Comparison of ENCODE assay signal across 15 cellular contexts in the genomic region with DNA sequence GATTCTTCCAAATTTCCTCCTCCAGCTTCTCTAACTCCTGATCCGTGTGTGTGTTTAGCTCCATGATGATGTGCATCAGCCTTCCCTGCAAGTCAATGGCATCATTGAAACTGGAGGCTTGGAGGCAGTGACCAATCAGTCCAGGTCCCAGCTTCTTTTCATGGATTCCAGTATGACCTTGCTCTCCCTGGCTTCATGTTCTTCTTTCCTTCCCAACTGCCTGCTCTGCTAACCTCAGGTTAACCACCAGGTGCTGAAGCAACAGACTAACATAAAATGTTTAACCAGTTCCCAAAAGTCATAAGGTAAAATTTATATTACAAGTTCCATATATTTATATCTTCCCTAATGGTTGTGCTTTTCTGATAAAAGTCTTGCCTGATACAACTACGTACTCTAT.
DNase-seq lines count a peak whose midpoint lies in the region; ATAC-seq and TF ChIP-seq lines count a peak whose summit lies in the region.
"Had no signal": no experiment of that assay in that cellular context is flagged by ENCODE, and none has a peak within 500 bp of the region (broad histone marks: within the 10 kb centered on the region; RNA-seq: fewer than 3 reads in every experiment).

No MANE protein-coding gene starts in this region.

- H3K4me2 ChIP-seq in H9 (ENCODE audit: insufficient read depth, insufficient read length, low read length) = no peak overlapping the region
- no peak overlapping the region for H3K4me2 ChIP-seq in mesendoderm (ENCODE audit: low read length)

- H3K79me1 ChIP-seq in H9 (ENCODE audit: insufficient read depth, low read depth, low read length, poor library complexity, severe bottlenecking) = no peaks in the 10 kb centered on the region
- H3K79me1 ChIP-seq in mesendoderm (ENCODE audit: low read length) = no peaks in the 10 kb centered on the region

- H3K27me3 ChIP-seq in H9 (ENCODE audit: insufficient read depth, low read length) (no peaks in the 10 kb centered on the region), endodermal cell (ENCODE audit: control insufficient read depth, insufficient read depth, low read length, poor library complexity, severe bottlenecking) (no peaks in the 10 kb centered on the region), mesendoderm (ENCODE audit: insufficient read depth, low read length, poor library complexity) (no peaks in the 10 kb centered on the region)

- DNase-seq in H9 = peak; percentile 28
- no peak for DNase-seq in endodermal cell
- peak; percentile 10 for DNase-seq in mesendoderm
- DNase-seq in substantia nigra (lab: John Stamatoyannopoulos, UW) = no peak
- DNase-seq in naive thymus-derived CD8-positive, alpha-beta T cell = no peak
- DNase-seq: C1 segment of cervical spinal cord; Calu3; CD4-positive, alpha-beta memory T cell; COR-L47; DMS53; DMS79 treated with DMSO at 0.1 percent for 48 hours; GF-D8; GM23248 had no signal

- H3K4me1 Mint-ChIP-seq in H9 (peaks cover 7% of the 10 kb centered on the region in 2 experiments), endodermal cell (peaks cover 3% of the 10 kb centered on the region)
- no peaks in the 10 kb centered on the region for H3K4me1 Mint-ChIP-seq in naive thymus-derived CD8-positive, alpha-beta T cell
- H3K4me1 Mint-ChIP-seq: CD4-positive, alpha-beta memory T cell had no signal

- H3K27ac ChIP-seq in H9 (ENCODE audit: insufficient read length, low read depth, low read length) = no peak overlapping the region
- no peak overlapping the region for H3K27ac ChIP-seq in endodermal cell (ENCODE audit: low read depth, low read length)
- H3K27ac ChIP-seq in mesendoderm (ENCODE audit: low read depth, low read length) = no peak overlapping the region
- no peak overlapping the region for H3K27ac ChIP-seq in substantia nigra (ENCODE audit: low read depth, low read length, poor library complexity, severe bottlenecking)
- H3K27ac ChIP-seq: GM23248 had no signal

- H2AK5ac ChIP-seq in H9 (ENCODE audit: insufficient read length, low read length) (no peak overlapping the region), mesendoderm (ENCODE audit: low read length) (no peak overlapping the region)

- no peaks in the 10 kb centered on the region for H3K9me3 ChIP-seq in H9 (ENCODE audit: control insufficient read depth, low read depth, low read length)
- no peaks in the 10 kb centered on the region for H3K9me3 ChIP-seq in endodermal cell (ENCODE audit: control insufficient read depth, low read length)

- no peaks in the 10 kb centered on the region; the same call in 1 of the 2 replicates for H3K4me1 ChIP-seq in H9 (ENCODE audit: insufficient read depth, low read length)
- no peaks in the 10 kb centered on the region for H3K4me1 ChIP-seq in endodermal cell (ENCODE audit: control insufficient read depth, insufficient read depth, low read length)
- no peaks in the 10 kb centered on the region for H3K4me1 ChIP-seq in mesendoderm (ENCODE audit: control insufficient read depth, low read depth, low read length)

- no peaks in the 10 kb centered on the region for H4K20me1 ChIP-seq in H9 (ENCODE audit: control insufficient read depth, insufficient read depth, insufficient read length)

- H2BK5ac ChIP-seq in H9 (ENCODE audit: insufficient read length, low read length) = no peak overlapping the region
- H2BK5ac ChIP-seq in mesendoderm (ENCODE audit: low read length) = no peak overlapping the region

- no peak overlapping the region for H2BK12ac ChIP-seq in H9 (ENCODE audit: insufficient read length, low read depth, low read length)

- no CpG with 5 or more reads among the region's 2 CpGs for WGBS in H9 (ENCODE audit: extremely low coverage, insufficient read length, low lambda C conversion rate)
- 88 to 96% methylated on average over 2 of the region's 2 CpGs for WGBS in endodermal cell (ENCODE audit: insufficient coverage in 1 of 2, insufficient read length in 1 of 2), 2 experiments
- WGBS in mesendoderm (ENCODE audit: extremely low coverage, insufficient coverage, low lambda C conversion rate) = no CpG with 5 or more reads among the region's 2 CpGs

- no peak overlapping the region for H3K18ac ChIP-seq in H9 (ENCODE audit: insufficient read length, low read depth, low read length)
- no peak overlapping the region for H3K18ac ChIP-seq in mesendoderm (ENCODE audit: low read length)

- H3K9me3 Mint-ChIP-seq in H9 (no peaks in the 10 kb centered on the region), endodermal cell (no peaks in the 10 kb centered on the region)
- H3K9me3 Mint-ChIP-seq in naive thymus-derived CD8-positive, alpha-beta T cell = peaks cover 0 to 24% (median 2%) of the 10 kb centered on the region in 9 donors

- H3K4me3 ChIP-seq in endodermal cell (ENCODE audit: low read length) (no peak overlapping the region), mesendoderm (ENCODE audit: low read length) (no peak overlapping the region)
- H3K4me3 ChIP-seq: GM23248 had no signal

- H4K8ac ChIP-seq in H9 (replicated peaks; ENCODE audit: insufficient read length, low read depth, low read length) (no peak overlapping the region), mesendoderm (ENCODE audit: low read depth, low read length) (no peak overlapping the region)

- H3K27me3 Mint-ChIP-seq in H9 (ENCODE audit: low read depth) = no peaks in the 10 kb centered on the region
- H3K27me3 Mint-ChIP-seq in endodermal cell (ENCODE audit: insufficient read depth) = no peaks in the 10 kb centered on the region
- no peaks in the 10 kb centered on the region for H3K27me3 Mint-ChIP-seq in naive thymus-derived CD8-positive, alpha-beta T cell
- H3K27me3 Mint-ChIP-seq: CD4-positive, alpha-beta memory T cell had no signal

- H2BK15ac ChIP-seq in H9 (ENCODE audit: low read depth, low read length) = 0 out of 2 replicates have a peak overlapping the region, but pooled peaks have one; percentile 98
- H2BK15ac ChIP-seq in mesendoderm (replicated peaks; ENCODE audit: low read depth) = no peak overlapping the region

- H3K56ac ChIP-seq in H9 (ENCODE audit: insufficient read length, low read depth, low read length) = no peak overlapping the region
- no peak overlapping the region for H3K56ac ChIP-seq in mesendoderm (ENCODE audit: low read length)

- H3K36me3 Mint-ChIP-seq in H9 (ENCODE audit: insufficient read depth in 1 of 3, low read depth in 3 of 3) (no peaks in the 10 kb centered on the region), endodermal cell (ENCODE audit: low read depth) (no peaks in the 10 kb centered on the region)
- H3K36me3 Mint-ChIP-seq in naive thymus-derived CD8-positive, alpha-beta T cell = no peaks in the 10 kb centered on the region
- H3K36me3 Mint-ChIP-seq: CD4-positive, alpha-beta memory T cell had no signal

- H3K9ac ChIP-seq in H9 (ENCODE audit: extremely low read depth, insufficient read length, low read length) (no peak overlapping the region), endodermal cell (ENCODE audit: extremely low read depth, low read length, poor library complexity, severe bottlenecking) (no peak overlapping the region), mesendoderm (ENCODE audit: low read length) (no peak overlapping the region)
- H3K9ac ChIP-seq: GM23248 had no signal

- peak overlapping the region in 1 of 3 experiments; percentile 73; a peak in 1 of 7 replicates for H3K27ac Mint-ChIP-seq in H9
- H3K27ac Mint-ChIP-seq in endodermal cell = no peak overlapping the region
- H3K27ac Mint-ChIP-seq in naive thymus-derived CD8-positive, alpha-beta T cell = peak overlapping the region in 1 of 10 donors; percentile 11
- H3K27ac Mint-ChIP-seq: CD4-positive, alpha-beta memory T cell had no signal

- H3K79me2 ChIP-seq in H9 (ENCODE audit: insufficient read depth, low read length) (no peaks in the 10 kb centered on the region), mesendoderm (ENCODE audit: control insufficient read depth, insufficient read depth, low read length) (no peaks in the 10 kb centered on the region)

- H3K23me2 ChIP-seq in H9 (ENCODE audit: insufficient read length, low read depth, low read length, poor library complexity, severe bottlenecking) = no peaks in the 10 kb centered on the region

- H3K4ac ChIP-seq in H9 (ENCODE audit: low read depth, low read length) (no peak overlapping the region), mesendoderm (ENCODE audit: low read depth, low read length) (no peak overlapping the region)

- H2BK120ac ChIP-seq in H9 (ENCODE audit: low read depth, low read length, poor library complexity, severe bottlenecking) = no peak overlapping the region
- no peak overlapping the region for H2BK120ac ChIP-seq in mesendoderm (ENCODE audit: low read depth, low read length)

- no peak overlapping the region for H4K91ac ChIP-seq in H9 (ENCODE audit: insufficient read length, low read depth, low read length)

- H3K23ac ChIP-seq in H9 (ENCODE audit: insufficient read length, low read depth, low read length) (no peak overlapping the region), mesendoderm (ENCODE audit: low read length) (no peak overlapping the region)

- no peak overlapping the region for H2BK20ac ChIP-seq in H9 (ENCODE audit: low read depth, low read length, poor library complexity, severe bottlenecking)

- POLR2A ChIA-PET in naive thymus-derived CD8-positive, alpha-beta T cell (lab: Charles Lee) = no interaction called here

- H4K5ac ChIP-seq in H9 (ENCODE audit: insufficient read length, low read depth, low read length) (no peak overlapping the region), mesendoderm (ENCODE audit: low read length) (no peak overlapping the region)

- H3K4me3 Mint-ChIP-seq in H9 (no peak overlapping the region), endodermal cell (no peak overlapping the region)
- no peak overlapping the region for H3K4me3 Mint-ChIP-seq in naive thymus-derived CD8-positive, alpha-beta T cell
- H3K4me3 Mint-ChIP-seq: CD4-positive, alpha-beta memory T cell had no signal

- no peak overlapping the region for H2AFZ ChIP-seq in H9 (ENCODE audit: low read length)
- H2AFZ ChIP-seq: GM23248 had no signal

- no peaks in the 10 kb centered on the region for H3K36me3 ChIP-seq in endodermal cell (ENCODE audit: control insufficient read depth, insufficient read depth, low read length)
- no peaks in the 10 kb centered on the region for H3K36me3 ChIP-seq in mesendoderm (ENCODE audit: control insufficient read depth, insufficient read depth, low read length)

- no peak for ATAC-seq in GM21515 (IDR thresholded peaks at IDR 0.05; ENCODE audit: unreplicated experiment)
- no peak for ATAC-seq in naive thymus-derived CD8-positive, alpha-beta T cell
- ATAC-seq: HCT116 had no signal

- H3K14ac ChIP-seq in H9 (ENCODE audit: insufficient read depth, low read length) = no peak overlapping the region

- TF ChIP-seq CTCF in H9 (conservative IDR thresholded peaks at IDR 0.05) (peak; percentile 42; the same call in 2 of the 3 replicates), endodermal cell (conservative IDR thresholded peaks at IDR 0.05) (peak; percentile 62)

- H3T11ph ChIP-seq in H9 (ENCODE audit: low read length) = no peak overlapping the region

Comparison
In these comparisons a context has a peak if more than half of its experiments do, and no peak if none do; other contexts are left out.
1. DNase-seq: peak in H9 (single experiment) and mesendoderm (single experiment); none in endodermal cell (single experiment), substantia nigra (0 of 49) and naive thymus-derived CD8-positive, alpha-beta T cell (0 of 10).